Comparison of ENCODE assay signal across 1 cellular context in the genomic region with DNA sequence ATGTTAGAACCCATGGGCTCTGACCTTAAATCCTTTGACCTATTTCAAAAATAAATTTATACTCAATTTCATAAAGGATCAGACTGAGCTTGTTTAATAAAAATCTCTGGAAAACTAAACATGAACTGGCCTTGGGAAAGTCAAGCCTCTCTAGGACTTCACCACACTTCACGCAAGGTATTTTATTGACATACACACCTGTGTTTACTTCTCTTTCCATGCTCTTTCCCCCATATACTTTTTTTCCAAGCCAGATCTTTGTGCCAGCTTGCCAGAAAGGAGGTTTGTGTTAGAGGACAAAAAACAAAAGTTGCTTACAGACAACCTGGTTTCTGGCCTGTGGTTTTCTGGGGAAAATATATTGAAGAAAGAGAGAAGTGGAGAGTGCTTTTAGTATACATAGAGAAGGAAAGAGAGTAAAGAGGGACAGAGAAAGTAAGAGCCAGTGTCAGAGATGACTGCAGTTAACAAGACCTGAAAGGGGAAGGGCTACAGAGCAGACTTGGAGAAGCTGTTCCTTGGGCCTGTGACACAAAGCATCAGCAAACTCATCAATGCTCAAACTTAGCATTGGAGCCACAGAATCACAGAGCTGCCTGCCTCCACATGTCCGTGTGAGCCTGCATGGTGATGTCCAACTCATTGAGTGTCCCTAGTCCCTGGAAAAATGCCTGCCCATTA.
TF ChIP-seq lines count a peak whose summit lies in the region.

No MANE protein-coding gene starts in this region.

TF ChIP-seq in GM23338, 12 proteins besides CTCF, POLR2A, EP300 and RAD21 (continued from another document):
- no peak for TF ChIP-seq POLR2AphosphoS5 (IDR thresholded peaks at IDR 0.05; ENCODE audit: low read depth)
- TF ChIP-seq EZH2phosphoT487 (IDR thresholded peaks at IDR 0.05; ENCODE audit: unreplicated experiment): no peak
- no peak for TF ChIP-seq JUNB (IDR thresholded peaks at IDR 0.05; ENCODE audit: unreplicated experiment)
- TF ChIP-seq EZH2 (IDR thresholded peaks at IDR 0.05; ENCODE audit: low read depth, unreplicated experiment): no peak
- no peak for TF ChIP-seq STAT1 (IDR thresholded peaks at IDR 0.05; ENCODE audit: unreplicated experiment)
- no peak for TF ChIP-seq ZNF114 (CRISPR knock-in tag; IDR thresholded peaks at IDR 0.05)
- TF ChIP-seq CREB1 (CRISPR knock-in tag; IDR thresholded peaks at IDR 0.05; ENCODE audit: low read depth): no peak
- TF ChIP-seq, protein P1, sequence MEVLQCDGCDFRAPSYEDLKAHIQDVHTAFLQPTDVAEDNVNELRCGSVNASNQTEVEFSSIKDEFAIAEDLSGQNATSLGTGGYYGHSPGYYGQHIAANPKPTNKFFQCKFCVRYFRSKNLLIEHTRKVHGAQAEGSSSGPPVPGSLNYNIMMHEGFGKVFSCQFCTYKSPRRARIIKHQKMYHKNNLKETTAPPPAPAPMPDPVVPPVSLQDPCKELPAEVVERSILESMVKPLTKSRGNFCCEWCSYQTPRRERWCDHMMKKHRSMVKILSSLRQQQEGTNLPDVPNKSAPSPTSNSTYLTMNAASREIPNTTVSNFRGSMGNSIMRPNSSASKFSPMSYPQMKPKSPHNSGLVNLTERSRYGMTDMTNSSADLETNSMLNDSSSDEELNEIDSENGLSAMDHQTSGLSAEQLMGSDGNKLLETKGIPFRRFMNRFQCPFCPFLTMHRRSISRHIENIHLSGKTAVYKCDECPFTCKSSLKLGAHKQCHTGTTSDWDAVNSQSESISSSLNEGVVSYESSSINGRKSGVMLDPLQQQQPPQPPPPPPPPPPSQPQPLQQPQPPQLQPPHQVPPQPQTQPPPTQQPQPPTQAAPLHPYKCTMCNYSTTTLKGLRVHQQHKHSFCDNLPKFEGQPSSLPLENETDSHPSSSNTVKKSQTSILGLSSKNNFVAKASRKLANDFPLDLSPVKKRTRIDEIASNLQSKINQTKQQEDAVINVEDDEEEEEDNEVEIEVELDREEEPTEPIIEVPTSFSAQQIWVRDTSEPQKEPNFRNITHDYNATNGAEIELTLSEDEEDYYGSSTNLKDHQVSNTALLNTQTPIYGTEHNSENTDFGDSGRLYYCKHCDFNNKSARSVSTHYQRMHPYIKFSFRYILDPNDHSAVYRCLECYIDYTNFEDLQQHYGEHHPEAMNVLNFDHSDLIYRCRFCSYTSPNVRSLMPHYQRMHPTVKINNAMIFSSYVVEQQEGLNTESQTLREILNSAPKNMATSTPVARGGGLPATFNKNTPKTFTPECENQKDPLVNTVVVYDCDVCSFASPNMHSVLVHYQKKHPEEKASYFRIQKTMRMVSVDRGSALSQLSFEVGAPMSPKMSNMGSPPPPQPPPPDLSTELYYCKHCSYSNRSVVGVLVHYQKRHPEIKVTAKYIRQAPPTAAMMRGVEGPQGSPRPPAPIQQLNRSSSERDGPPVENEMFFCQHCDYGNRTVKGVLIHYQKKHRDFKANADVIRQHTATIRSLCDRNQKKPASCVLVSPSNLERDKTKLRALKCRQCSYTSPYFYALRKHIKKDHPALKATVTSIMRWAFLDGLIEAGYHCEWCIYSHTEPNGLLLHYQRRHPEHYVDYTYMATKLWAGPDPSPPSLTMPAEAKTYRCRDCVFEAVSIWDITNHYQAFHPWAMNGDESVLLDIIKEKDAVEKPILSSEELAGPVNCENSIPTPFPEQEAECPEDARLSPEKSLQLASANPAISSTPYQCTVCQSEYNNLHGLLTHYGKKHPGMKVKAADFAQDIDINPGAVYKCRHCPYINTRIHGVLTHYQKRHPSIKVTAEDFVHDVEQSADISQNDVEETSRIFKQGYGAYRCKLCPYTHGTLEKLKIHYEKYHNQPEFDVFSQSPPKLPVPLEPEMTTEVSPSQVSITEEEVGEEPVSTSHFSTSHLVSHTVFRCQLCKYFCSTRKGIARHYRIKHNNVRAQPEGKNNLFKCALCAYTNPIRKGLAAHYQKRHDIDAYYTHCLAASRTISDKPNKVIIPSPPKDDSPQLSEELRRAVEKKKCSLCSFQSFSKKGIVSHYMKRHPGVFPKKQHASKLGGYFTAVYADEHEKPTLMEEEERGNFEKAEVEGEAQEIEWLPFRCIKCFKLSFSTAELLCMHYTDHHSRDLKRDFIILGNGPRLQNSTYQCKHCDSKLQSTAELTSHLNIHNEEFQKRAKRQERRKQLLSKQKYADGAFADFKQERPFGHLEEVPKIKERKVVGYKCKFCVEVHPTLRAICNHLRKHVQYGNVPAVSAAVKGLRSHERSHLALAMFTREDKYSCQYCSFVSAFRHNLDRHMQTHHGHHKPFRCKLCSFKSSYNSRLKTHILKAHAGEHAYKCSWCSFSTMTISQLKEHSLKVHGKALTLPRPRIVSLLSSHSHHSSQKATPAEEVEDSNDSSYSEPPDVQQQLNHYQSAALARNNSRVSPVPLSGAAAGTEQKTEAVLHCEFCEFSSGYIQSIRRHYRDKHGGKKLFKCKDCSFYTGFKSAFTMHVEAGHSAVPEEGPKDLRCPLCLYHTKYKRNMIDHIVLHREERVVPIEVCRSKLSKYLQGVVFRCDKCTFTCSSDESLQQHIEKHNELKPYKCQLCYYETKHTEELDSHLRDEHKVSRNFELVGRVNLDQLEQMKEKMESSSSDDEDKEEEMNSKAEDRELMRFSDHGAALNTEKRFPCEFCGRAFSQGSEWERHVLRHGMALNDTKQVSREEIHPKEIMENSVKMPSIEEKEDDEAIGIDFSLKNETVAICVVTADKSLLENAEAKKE (CRISPR knock-in tag; IDR thresholded peaks at IDR 0.05): no peak
TF ChIP-seq in GM23338: peak in this region for 0.
